29 cellular contexts compared by ENCODE assay signal in the genomic region with DNA sequence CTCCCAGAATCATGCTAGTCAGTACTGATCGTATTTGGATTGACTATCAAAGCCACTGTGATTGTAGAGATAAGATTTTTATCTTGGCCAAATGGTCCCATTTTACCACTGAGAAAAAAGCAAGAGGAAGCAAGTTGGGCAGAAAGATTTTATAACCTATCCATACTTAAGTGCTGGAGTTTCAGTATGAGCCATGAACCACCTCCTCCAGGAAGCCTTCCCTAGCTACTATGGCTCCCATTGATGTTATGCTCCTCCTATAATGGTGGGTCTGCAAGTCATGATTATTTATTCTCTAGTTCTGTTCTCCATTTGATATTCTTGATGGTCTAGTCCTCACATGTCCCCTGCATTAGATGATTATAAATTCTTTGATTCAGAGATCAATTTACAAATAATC. TPM values are rescaled to one million over a fixed set of nuclear protein-coding genes. Genes with fewer than 3 reads are reported as not detected.
"Had no signal": no experiment of that assay in that cellular context is flagged by ENCODE, and none has a peak within 500 bp of the region (broad histone marks: within the 10 kb centered on the region; RNA-seq: fewer than 3 reads in every experiment).

No MANE protein-coding gene starts in this region.

- H3K4me3 ChIP-seq: stomach, suprapubic skin, testis, thoracic aorta, thyroid gland, tibial artery, tibial nerve, transverse colon, upper lobe of left lung, upper lobe of right lung, uterus, vagina had no signal

- H3K4me1 ChIP-seq: uterus had no signal

- H3K9me3 ChIP-seq: stomach, suprapubic skin, testis, thoracic aorta, thyroid gland, tibial artery, tibial nerve, transverse colon, upper lobe of left lung, upper lobe of right lung, uterus, vagina had no signal

- H3K27ac ChIP-seq: stomach, suprapubic skin, testis, thoracic aorta, thyroid gland, tibial artery, tibial nerve, transverse colon, upper lobe of left lung, upper lobe of right lung, uterus, vagina had no signal

- H3K36me3 ChIP-seq: stomach, suprapubic skin, thoracic aorta, thyroid gland, tibial artery, tibial nerve, transverse colon, upper lobe of left lung, upper lobe of right lung, uterus, vagina had no signal

- FAIRE-seq: urothelium cell line had no signal

- ATAC-seq: stimulated activated effector memory CD8-positive, alpha-beta T cell treated with anti-CD3 and anti-CD28 coated beads, Interleukin-12 subunit alpha, Interleukin-12 subunit beta, amount 100 ng/mL, for 72 hours; stimulated activated memory B cell treated with anti-CD40 and anti-IgM and Interleukin-4, amounts not matched to agents 10 μg/mL and 1 μg/mL and 100 μg/mL, for 72 hours; stimulated activated naive B cell treated with anti-CD40 and anti-IgM and Interleukin-4, amounts not matched to agents 10 μg/mL and 1 μg/mL and 100 μg/mL, for 72 hours; stimulated activated naive CD8-positive, alpha-beta T cell treated with anti-CD3 and anti-CD28 coated beads, Interleukin-15, amount 100 ng/mL, for 72 hours; stimulated activated naive CD8-positive, alpha-beta T cell treated with anti-CD3 and anti-CD28 coated beads, Interleukin-15, Interleukin-2, amounts not matched to agents 100 U/mL and 50 U/mL, for 24 hours; upper lobe of right lung had no signal

- H3K27me3 ChIP-seq: testis, thyroid gland, vagina had no signal

- DNase-seq: stimulated activated CD4-positive, alpha-beta T cell treated with anti-CD3 and anti-CD28 coated beads, Interleukin-2, amount 100 ng/mL, for 48 hours; stimulated activated CD4-positive, alpha-beta T cell treated with anti-CD3 and anti-CD28 coated beads, Interleukin-4, amount 100 ng/mL, for 1 hour; stimulated activated CD4-positive, alpha-beta T cell treated with anti-CD3 and anti-CD28 coated beads, Interleukin-4, amount 100 ng/mL, for 24 hours; stimulated activated CD4-positive, alpha-beta T cell treated with anti-CD3 and anti-CD28 coated beads, Interleukin-4, amount 100 ng/mL, for 4 hours; stimulated activated CD8-positive, alpha-beta memory T cell treated with anti-CD3 and anti-CD28 coated beads, Interleukin-4, amount 100 ng/mL, for 48 hours; stimulated activated naive B cell treated with anti-CD40 and anti-IgM and Interleukin-4, amounts not matched to agents 10 μg/mL and 1 μg/mL and 100 μg/mL, for 72 hours; stimulated activated naive CD4-positive, alpha-beta T cell; stimulated activated naive CD4-positive, alpha-beta T cell treated with Interleukin-2 at 50 U/mL for 16 hours; stimulated activated naive CD8-positive, alpha-beta T cell treated with anti-CD3 and anti-CD28 coated beads, Interleukin-15, amount 100 ng/mL, for 72 hours; stimulated activated naive CD8-positive, alpha-beta T cell treated with anti-CD3 and anti-CD28 coated beads, Interleukin-15, Interleukin-2, amounts not matched to agents 100 U/mL and 50 U/mL, for 24 hours; stomach; substantia nigra; testis; thyroid gland; tibial artery; transverse colon; trophoblast cell; upper lobe of left lung; upper lobe of right lung; uterus had no signal

RNA-seq across cellular contexts. Expression of a gene that starts 6.6 kb away (rescaled TPM):
- total RNA-seq: subcutaneous adipose tissue, thoracic aorta, ureter had no signal
